In genomic region chr18:78980777-78981651, GRCh38 we compare ENCODE assay signal across 12 cellular contexts. TPM values are rescaled to one million over a fixed set of nuclear protein-coding genes. Genes with fewer than 3 reads are reported as not detected.
DNase-seq lines count a peak whose midpoint lies in the region; ATAC-seq, FAIRE-seq and TF ChIP-seq lines count a peak whose summit lies in the region.
"Had no signal": no experiment of that assay in that cellular context is flagged by ENCODE, and none has a peak within 500 bp of the region (broad histone marks: within the 10 kb centered on the region; RNA-seq: fewer than 3 reads in every experiment).

No MANE protein-coding gene starts in this region.

- peaks cover 3% of the 10 kb centered on the region for H4K20me1 ChIP-seq in mammary epithelial cell (ENCODE audit: insufficient read depth, low read length)

- in situ Hi-C loops in mammary epithelial cell (cut with MboI; ENCODE audit: low sequenced_read_pairs in 2 of 2), result loop anchor here in 1 of 2 donors (25.0 kb wide), 1 partner anchor 256 kb away; no protein-coding TSS in a partner anchor

- intact Hi-C loops in mammary epithelial cell (cut with micrococcal nuclease), result no loop called here

- H3K9me3 Mint-ChIP-seq in brain (peaks cover 0 to 8% (median under 1%) of the 10 kb centered on the region in 5 experiments), mesothelial cell of epicardium (no peaks in the 10 kb centered on the region)

- no TSS peak for BruUV-seq in mammary epithelial cell (replicated peaks; lab: Mats Ljungman, UMichigan)

- H3K4me2 ChIP-seq in mammary epithelial cell (ENCODE audit: insufficient read depth, low read depth, low read length), result no peak overlapping the region

- peaks cover 51% of the 10 kb centered on the region for H3K27me3 ChIP-seq in mammary epithelial cell (ENCODE audit: insufficient read depth, low read length)

- H3K4me3 ChIP-seq in mammary epithelial cell (replicated peaks in 1 of 3; ENCODE audit: insufficient read depth in 1 of 3, low read depth in 2 of 3, low read length in 3 of 3), result no peak overlapping the region

- no peak for TF ChIP-seq CTCF in brain (conservative IDR thresholded peaks at IDR 0.05)
- TF ChIP-seq CTCF in mesothelial cell of epicardium (IDR thresholded peaks at IDR 0.05; ENCODE audit: unreplicated experiment), result no peak
- TF ChIP-seq CTCF in mammary epithelial cell (conservative IDR thresholded peaks at IDR 0.05 in 1 of 2, IDR thresholded peaks at IDR 0.05 in 1 of 2; ENCODE audit: extremely low read depth in 1 of 2, insufficient read depth in 1 of 2, low read depth in 1 of 2, low read length in 2 of 2), result no peak

- 19% methylated on average over 15 of the region's 78 CpGs for WGBS in mammary epithelial cell (ENCODE audit: low coverage, missing lambda C conversion rate)

- CTCF ChIA-PET in mammary epithelial cell (lab: Charles Lee; ENCODE audit: low non-redundant PET), result no interaction called here

- ATAC-seq in GM19452 (IDR thresholded peaks at IDR 0.05; ENCODE audit: unreplicated experiment), result no peak
- no peak for ATAC-seq in GM19351 (IDR thresholded peaks at IDR 0.05; ENCODE audit: unreplicated experiment)

- H3K9ac ChIP-seq in mammary epithelial cell (ENCODE audit: insufficient read depth, low read length), result no peak overlapping the region

- H3K4me3 Mint-ChIP-seq in brain, result peak overlapping the region; percentile 62 to 90 (median 81)
- peak overlapping the region; percentile 50 for H3K4me3 Mint-ChIP-seq in mesothelial cell of epicardium

- H3K36me3 ChIP-seq in mammary epithelial cell (ENCODE audit: insufficient read depth, low read length), result no peaks in the 10 kb centered on the region
- H3K36me3 ChIP-seq: neutrophil had no signal

- no peak for TF ChIP-seq POLR2A in GM12892 (IDR thresholded peaks at IDR 0.05; ENCODE audit: low read depth, low read length)

- H3K27me3 Mint-ChIP-seq in brain (peaks cover 80% of the 10 kb centered on the region), mesothelial cell of epicardium (ENCODE audit: low read depth) (peaks cover 78% of the 10 kb centered on the region)

- H3K9me3 ChIP-seq in mammary epithelial cell (replicated peaks; ENCODE audit: insufficient read depth, low read length), result peaks cover 3% of the 10 kb centered on the region
- H3K9me3 ChIP-seq: neutrophil had no signal

- no peaks in the 10 kb centered on the region for H3K79me2 ChIP-seq in mammary epithelial cell (ENCODE audit: insufficient read depth, low read length)

- dilution Hi-C loops in mammary epithelial cell (cut with HindIII; ENCODE audit: low sequenced_read_pairs), result no loop called here

- peaks cover 65% of the 10 kb centered on the region for H3K4me1 Mint-ChIP-seq in brain
- H3K4me1 Mint-ChIP-seq in mesothelial cell of epicardium, result peaks cover 9% of the 10 kb centered on the region

- DNase-seq in stimulated activated CD4-positive, alpha-beta T cell treated with anti-CD3 and anti-CD28 coated beads, Interleukin-15, amount 100 ng/mL, for 24 hours, result peak; percentile 17
- no peak for DNase-seq in stimulated activated CD4-positive, alpha-beta T cell treated with anti-CD3 and anti-CD28 coated beads, Interleukin-1b, Interleukin-23, amount 100 ng/mL, for 48 hours
- no peak for DNase-seq in mesothelial cell of epicardium (ENCODE audit: low spot score in 2 of 2, unreplicated experiment in 2 of 2)
- DNase-seq in mammary epithelial cell, result no peak
- DNase-seq in GM12892 (ENCODE audit: insufficient read length), result no peak
- DNase-seq: amniotic stem cell had no signal

- H3K36me3 Mint-ChIP-seq in brain (no peaks in the 10 kb centered on the region), mesothelial cell of epicardium (no peaks in the 10 kb centered on the region)

- peak overlapping the region in 4 of 5 experiments; percentile 31 to 96 (median 77) for H3K27ac Mint-ChIP-seq in brain
- H3K27ac Mint-ChIP-seq in mesothelial cell of epicardium, result no peak overlapping the region

- no peak overlapping the region for H2AFZ ChIP-seq in mammary epithelial cell (ENCODE audit: low read depth, low read length)

- FAIRE-seq in GM12892 (lab: Jason Lieb, UNC), result no peak
- FAIRE-seq: frontal cortex had no signal

- no peaks in the 10 kb centered on the region for H3K4me1 ChIP-seq in mammary epithelial cell (ENCODE audit: insufficient read depth, low read length)

- H3K27ac ChIP-seq in mammary epithelial cell (ENCODE audit: insufficient read depth, low read depth, low read length), result no peak overlapping the region
- H3K27ac ChIP-seq: neutrophil had no signal

RNA-seq across cellular contexts. Expression of gene SALL3, which starts 1.4 kb away (rescaled TPM):
- polyA plus RNA-seq in brain (ENCODE audit: insufficient read depth, low read depth, low replicate concordance) (4.7 TPM), mammary epithelial cell (not detected)
- total RNA-seq in mesothelial cell of epicardium (0.31 to 0.58 TPM (median 0.36 TPM) in 3 replicates), mammary epithelial cell (not detected)
- polyA minus RNA-seq in mammary epithelial cell, result not detected
- polyA plus RNA-seq in GM12892 (2012; ENCODE audit: missing spikeins), result not detected
- total RNA-seq: T-helper 2 cell treated with Interferon-gamma antibody and Interleukin-4, amounts not matched to agents 100 ng/mL and 5 ng/mL, for 36 hours had no signal
